In genomic region chr16:74353038-74353437, GRCh38 we compare ENCODE assay signal across 1 cellular context. TPM values are rescaled to one million over a fixed set of nuclear protein-coding genes. Genes with fewer than 3 reads are reported as not detected.
"Had no signal": no experiment of that assay in that cellular context is flagged by ENCODE, and none has a peak within 500 bp of the region (broad histone marks: within the 10 kb centered on the region; RNA-seq: fewer than 3 reads in every experiment).

No MANE protein-coding gene starts in this region.

RNA-seq across cellular contexts. Expression of gene NPIPB15, which starts 23.1 kb away (rescaled TPM):
- total RNA-seq: vagina had no signal
